ENCODE assay signal across 2 cellular contexts in the genomic region with DNA sequence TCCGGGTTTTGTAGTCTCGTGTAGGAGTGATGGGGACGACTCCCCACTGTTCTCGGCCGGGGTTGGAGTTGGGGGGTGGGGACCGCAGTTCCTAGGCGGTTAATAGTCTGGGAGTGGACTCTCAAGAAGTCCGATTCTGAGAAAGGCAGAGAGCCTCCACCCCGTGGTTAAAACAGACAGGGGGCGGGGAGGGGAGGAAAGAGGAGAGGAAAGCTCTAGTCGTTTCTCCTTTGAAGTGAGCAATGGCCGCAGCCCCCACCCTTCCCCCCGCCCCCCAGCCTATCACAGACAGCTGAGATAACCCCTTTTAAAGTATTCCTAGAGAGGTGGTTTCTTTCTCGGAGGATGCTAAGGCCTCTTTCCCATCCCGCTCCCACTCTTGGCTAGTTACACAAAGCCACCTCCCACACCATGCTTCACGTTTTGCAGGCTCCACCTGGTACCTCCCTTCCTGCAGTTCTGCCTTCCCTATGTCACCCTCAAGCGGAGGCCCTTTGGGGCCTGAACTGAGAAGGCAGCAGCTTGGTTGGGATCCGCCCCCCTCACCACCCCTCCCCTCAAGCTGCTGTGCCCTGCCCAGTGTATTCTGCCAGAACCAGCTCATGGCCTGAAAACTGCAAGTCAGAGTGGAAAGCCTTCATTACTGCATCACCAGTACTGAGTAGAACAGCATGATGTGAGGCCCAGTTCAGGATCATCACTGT.
A peak's percentile ranks its signal among the peaks of the same experiment; 100 is the strongest.
TF ChIP-seq lines count a peak whose summit lies in the region.

No MANE protein-coding gene starts in this region.

TF ChIP-seq in HEK293, 187 proteins besides CTCF, POLR2A, EP300 and RAD21 (continued from another document):
- TF ChIP-seq, protein P1, sequence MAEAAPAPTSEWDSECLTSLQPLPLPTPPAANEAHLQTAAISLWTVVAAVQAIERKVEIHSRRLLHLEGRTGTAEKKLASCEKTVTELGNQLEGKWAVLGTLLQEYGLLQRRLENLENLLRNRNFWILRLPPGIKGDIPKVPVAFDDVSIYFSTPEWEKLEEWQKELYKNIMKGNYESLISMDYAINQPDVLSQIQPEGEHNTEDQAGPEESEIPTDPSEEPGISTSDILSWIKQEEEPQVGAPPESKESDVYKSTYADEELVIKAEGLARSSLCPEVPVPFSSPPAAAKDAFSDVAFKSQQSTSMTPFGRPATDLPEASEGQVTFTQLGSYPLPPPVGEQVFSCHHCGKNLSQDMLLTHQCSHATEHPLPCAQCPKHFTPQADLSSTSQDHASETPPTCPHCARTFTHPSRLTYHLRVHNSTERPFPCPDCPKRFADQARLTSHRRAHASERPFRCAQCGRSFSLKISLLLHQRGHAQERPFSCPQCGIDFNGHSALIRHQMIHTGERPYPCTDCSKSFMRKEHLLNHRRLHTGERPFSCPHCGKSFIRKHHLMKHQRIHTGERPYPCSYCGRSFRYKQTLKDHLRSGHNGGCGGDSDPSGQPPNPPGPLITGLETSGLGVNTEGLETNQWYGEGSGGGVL (tag by site-specific recombination; IDR thresholded peaks at IDR 0.05) = peak; percentile 58
- 0 out of 2 replicates have a peak, but pooled peaks have one; percentile 15 for TF ChIP-seq GLIS2 (tag by site-specific recombination; IDR thresholded peaks at IDR 0.05)
- TF ChIP-seq GLI4 (tag by site-specific recombination; IDR thresholded peaks at IDR 0.05) = 0 out of 2 replicates have a peak, but pooled peaks have one; percentile 14
- no peak for TF ChIP-seq ZNF777 (tag by site-specific recombination; IDR thresholded peaks at IDR 0.05; ENCODE audit: borderline replicate concordance)
- peak; percentile 12 for TF ChIP-seq SP3 (tag by site-specific recombination; IDR thresholded peaks at IDR 0.05)
- peak; percentile 86 for TF ChIP-seq SP2 (tag by site-specific recombination; IDR thresholded peaks at IDR 0.05)
- TF ChIP-seq ZBTB20 (tag by site-specific recombination; IDR thresholded peaks at IDR 0.05) = peak; percentile 86
- TF ChIP-seq ZNF624 (tag by site-specific recombination; IDR thresholded peaks at IDR 0.05) = no peak
- TF ChIP-seq ZNF660 (tag by site-specific recombination; IDR thresholded peaks at IDR 0.05) = 0 out of 2 replicates have a peak, but pooled peaks have one; percentile 16
- no peak for TF ChIP-seq ZNF654 (tag by site-specific recombination; IDR thresholded peaks at IDR 0.05; ENCODE audit: low read depth)
- TF ChIP-seq ZNF530 (tag by site-specific recombination; IDR thresholded peaks at IDR 0.05; ENCODE audit: low read depth) = no peak
- no peak for TF ChIP-seq YY1 (tag by site-specific recombination; IDR thresholded peaks at IDR 0.05)

TF ChIP-seq in K562, 482 proteins besides CTCF, POLR2A, EP300 and RAD21 (continued from another document and continues in another):
- TF ChIP-seq, protein P2, sequence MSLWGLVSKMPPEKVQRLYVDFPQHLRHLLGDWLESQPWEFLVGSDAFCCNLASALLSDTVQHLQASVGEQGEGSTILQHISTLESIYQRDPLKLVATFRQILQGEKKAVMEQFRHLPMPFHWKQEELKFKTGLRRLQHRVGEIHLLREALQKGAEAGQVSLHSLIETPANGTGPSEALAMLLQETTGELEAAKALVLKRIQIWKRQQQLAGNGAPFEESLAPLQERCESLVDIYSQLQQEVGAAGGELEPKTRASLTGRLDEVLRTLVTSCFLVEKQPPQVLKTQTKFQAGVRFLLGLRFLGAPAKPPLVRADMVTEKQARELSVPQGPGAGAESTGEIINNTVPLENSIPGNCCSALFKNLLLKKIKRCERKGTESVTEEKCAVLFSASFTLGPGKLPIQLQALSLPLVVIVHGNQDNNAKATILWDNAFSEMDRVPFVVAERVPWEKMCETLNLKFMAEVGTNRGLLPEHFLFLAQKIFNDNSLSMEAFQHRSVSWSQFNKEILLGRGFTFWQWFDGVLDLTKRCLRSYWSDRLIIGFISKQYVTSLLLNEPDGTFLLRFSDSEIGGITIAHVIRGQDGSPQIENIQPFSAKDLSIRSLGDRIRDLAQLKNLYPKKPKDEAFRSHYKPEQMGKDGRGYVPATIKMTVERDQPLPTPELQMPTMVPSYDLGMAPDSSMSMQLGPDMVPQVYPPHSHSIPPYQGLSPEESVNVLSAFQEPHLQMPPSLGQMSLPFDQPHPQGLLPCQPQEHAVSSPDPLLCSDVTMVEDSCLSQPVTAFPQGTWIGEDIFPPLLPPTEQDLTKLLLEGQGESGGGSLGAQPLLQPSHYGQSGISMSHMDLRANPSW (CRISPR knock-in tag; IDR thresholded peaks at IDR 0.05) = no peak
- TF ChIP-seq, protein P3, sequence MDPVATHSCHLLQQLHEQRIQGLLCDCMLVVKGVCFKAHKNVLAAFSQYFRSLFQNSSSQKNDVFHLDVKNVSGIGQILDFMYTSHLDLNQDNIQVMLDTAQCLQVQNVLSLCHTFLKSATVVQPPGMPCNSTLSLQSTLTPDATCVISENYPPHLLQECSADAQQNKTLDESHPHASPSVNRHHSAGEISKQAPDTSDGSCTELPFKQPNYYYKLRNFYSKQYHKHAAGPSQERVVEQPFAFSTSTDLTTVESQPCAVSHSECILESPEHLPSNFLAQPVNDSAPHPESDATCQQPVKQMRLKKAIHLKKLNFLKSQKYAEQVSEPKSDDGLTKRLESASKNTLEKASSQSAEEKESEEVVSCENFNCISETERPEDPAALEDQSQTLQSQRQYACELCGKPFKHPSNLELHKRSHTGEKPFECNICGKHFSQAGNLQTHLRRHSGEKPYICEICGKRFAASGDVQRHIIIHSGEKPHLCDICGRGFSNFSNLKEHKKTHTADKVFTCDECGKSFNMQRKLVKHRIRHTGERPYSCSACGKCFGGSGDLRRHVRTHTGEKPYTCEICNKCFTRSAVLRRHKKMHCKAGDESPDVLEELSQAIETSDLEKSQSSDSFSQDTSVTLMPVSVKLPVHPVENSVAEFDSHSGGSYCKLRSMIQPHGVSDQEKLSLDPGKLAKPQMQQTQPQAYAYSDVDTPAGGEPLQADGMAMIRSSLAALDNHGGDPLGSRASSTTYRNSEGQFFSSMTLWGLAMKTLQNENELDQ (CRISPR knock-in tag; IDR thresholded peaks at IDR 0.05; ENCODE audit: borderline replicate concordance) = no peak
- TF ChIP-seq, protein P4, sequence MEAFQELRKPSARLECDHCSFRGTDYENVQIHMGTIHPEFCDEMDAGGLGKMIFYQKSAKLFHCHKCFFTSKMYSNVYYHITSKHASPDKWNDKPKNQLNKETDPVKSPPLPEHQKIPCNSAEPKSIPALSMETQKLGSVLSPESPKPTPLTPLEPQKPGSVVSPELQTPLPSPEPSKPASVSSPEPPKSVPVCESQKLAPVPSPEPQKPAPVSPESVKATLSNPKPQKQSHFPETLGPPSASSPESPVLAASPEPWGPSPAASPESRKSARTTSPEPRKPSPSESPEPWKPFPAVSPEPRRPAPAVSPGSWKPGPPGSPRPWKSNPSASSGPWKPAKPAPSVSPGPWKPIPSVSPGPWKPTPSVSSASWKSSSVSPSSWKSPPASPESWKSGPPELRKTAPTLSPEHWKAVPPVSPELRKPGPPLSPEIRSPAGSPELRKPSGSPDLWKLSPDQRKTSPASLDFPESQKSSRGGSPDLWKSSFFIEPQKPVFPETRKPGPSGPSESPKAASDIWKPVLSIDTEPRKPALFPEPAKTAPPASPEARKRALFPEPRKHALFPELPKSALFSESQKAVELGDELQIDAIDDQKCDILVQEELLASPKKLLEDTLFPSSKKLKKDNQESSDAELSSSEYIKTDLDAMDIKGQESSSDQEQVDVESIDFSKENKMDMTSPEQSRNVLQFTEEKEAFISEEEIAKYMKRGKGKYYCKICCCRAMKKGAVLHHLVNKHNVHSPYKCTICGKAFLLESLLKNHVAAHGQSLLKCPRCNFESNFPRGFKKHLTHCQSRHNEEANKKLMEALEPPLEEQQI (IDR thresholded peaks at IDR 0.05) = no peak
- no peak for TF ChIP-seq CBX3 (IDR thresholded peaks at IDR 0.05; ENCODE audit: borderline replicate concordance in 1 of 2, low read length in 2 of 2)
- no peak for TF ChIP-seq TFAP4 (CRISPR knock-in tag; IDR thresholded peaks at IDR 0.05; ENCODE audit: borderline replicate concordance)
- TF ChIP-seq MED1 (CRISPR knock-in tag; IDR thresholded peaks at IDR 0.05; ENCODE audit: borderline replicate concordance) = no peak
- peak; percentile 81 for TF ChIP-seq ZNF143 (CRISPR knock-in tag; IDR thresholded peaks at IDR 0.05)
- TF ChIP-seq PKNOX1 (IDR thresholded peaks at IDR 0.05) = no peak
- TF ChIP-seq, protein P5, sequence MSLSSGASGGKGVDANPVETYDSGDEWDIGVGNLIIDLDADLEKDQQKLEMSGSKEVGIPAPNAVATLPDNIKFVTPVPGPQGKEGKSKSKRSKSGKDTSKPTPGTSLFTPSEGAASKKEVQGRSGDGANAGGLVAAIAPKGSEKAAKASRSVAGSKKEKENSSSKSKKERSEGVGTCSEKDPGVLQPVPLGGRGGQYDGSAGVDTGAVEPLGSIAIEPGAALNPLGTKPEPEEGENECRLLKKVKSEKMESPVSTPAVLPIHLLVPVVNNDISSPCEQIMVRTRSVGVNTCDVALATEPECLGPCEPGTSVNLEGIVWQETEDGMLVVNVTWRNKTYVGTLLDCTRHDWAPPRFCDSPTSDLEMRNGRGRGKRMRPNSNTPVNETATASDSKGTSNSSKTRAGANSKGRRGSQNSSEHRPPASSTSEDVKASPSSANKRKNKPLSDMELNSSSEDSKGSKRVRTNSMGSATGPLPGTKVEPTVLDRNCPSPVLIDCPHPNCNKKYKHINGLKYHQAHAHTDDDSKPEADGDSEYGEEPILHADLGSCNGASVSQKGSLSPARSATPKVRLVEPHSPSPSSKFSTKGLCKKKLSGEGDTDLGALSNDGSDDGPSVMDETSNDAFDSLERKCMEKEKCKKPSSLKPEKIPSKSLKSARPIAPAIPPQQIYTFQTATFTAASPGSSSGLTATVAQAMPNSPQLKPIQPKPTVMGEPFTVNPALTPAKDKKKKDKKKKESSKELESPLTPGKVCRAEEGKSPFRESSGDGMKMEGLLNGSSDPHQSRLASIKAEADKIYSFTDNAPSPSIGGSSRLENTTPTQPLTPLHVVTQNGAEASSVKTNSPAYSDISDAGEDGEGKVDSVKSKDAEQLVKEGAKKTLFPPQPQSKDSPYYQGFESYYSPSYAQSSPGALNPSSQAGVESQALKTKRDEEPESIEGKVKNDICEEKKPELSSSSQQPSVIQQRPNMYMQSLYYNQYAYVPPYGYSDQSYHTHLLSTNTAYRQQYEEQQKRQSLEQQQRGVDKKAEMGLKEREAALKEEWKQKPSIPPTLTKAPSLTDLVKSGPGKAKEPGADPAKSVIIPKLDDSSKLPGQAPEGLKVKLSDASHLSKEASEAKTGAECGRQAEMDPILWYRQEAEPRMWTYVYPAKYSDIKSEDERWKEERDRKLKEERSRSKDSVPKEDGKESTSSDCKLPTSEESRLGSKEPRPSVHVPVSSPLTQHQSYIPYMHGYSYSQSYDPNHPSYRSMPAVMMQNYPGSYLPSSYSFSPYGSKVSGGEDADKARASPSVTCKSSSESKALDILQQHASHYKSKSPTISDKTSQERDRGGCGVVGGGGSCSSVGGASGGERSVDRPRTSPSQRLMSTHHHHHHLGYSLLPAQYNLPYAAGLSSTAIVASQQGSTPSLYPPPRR (CRISPR knock-in tag; IDR thresholded peaks at IDR 0.05; ENCODE audit: borderline replicate concordance) = no peak
- no peak for TF ChIP-seq ZNF79 (CRISPR knock-in tag; IDR thresholded peaks at IDR 0.05; ENCODE audit: low read depth)
